In the genomic region with DNA sequence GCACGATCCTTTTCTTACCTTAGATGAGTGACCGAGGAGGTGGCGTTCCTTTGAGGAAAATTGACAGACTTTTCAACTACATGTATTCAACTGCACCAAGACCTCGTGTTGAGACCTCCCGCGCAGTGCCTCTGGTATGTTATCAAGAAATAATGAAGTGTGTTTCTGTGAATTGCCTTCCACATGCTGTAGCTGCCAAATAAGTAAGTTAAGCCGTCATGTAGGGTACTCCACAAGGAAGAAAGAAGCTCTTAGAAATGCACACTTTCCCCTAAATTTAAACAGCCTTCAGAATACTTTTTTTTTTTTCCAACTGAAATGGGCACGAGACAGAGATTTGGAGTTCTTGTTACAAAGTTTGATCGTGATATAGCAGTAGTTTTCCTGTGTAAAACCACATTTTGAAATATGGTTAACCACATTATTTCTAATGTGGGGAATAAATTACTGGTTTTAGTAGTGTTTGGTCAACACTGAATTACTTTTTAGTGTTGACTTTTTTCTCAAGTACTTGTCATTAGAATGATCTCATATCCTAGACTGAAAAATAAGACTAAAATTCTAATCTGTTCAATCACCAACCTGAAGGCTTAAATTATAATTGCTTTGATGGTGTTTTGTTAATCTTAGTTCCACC, we compare ENCODE assay signal across 1 cellular context.
TF ChIP-seq lines count a peak whose summit lies in the region.

No MANE protein-coding gene starts in this region.

TF ChIP-seq in GM12878, 131 proteins besides CTCF, POLR2A, EP300 and RAD21:
- no peak for TF ChIP-seq STAT3 (IDR thresholded peaks at IDR 0.05; ENCODE audit: low read depth, low read length)
- peak; percentile 70 for TF ChIP-seq RUNX3 (IDR thresholded peaks at IDR 0.05; ENCODE audit: low read length)
